ENCODE assay signal across 8 cellular contexts in the genomic region with DNA sequence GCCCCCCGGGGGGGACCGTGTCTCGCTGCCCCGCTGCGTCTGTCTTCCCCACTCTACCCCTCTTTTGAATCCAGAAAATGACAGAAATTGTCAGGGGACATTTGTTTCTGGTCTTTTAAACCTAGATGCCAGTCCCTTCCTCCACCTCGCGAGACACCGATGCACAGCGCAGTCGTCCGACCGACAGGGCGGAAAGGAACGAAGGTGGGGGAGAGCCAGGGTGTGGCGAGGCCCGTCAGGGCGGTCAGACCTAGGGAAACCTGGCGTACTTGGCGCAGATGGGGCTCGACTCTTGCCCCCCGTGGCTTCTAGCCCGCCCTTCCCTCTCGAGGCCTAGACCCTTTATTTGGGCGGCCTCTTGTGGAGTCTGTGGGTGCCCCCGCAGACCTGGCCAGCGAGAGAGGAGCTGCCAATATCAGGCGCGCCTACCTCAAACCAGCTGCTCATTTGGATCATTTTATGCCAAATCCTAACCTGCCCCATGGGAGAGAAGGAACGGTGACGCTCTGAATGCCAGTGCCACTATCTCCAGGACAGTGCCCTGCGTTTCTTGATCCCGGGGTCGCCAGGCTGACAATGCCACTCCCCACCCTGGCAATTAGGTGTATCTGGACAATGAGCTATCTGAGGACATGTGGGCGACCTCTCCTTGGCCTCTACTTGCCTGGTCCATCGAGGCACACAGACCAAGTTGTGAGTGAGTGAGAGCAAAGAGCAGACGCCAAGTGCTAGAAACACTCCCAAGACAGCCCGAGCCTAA. TPM values are rescaled to one million over a fixed set of nuclear protein-coding genes. Genes with fewer than 3 reads are reported as not detected.
A peak's percentile ranks its signal among the peaks of the same experiment; 100 is the strongest.
DNase-seq lines count a peak whose midpoint lies in the region; ATAC-seq and TF ChIP-seq lines count a peak whose summit lies in the region.

No MANE protein-coding gene starts in this region.

- H4K20me1 ChIP-seq in GM23248 (ENCODE audit: insufficient read depth) = no peaks in the 10 kb centered on the region
- H4K20me1 ChIP-seq in neural progenitor cell (ENCODE audit: low read depth) = peaks cover 6% of the 10 kb centered on the region

- no peak overlapping the region for H3K27ac ChIP-seq in GM23248
- H3K27ac ChIP-seq in esophagus muscularis mucosa (replicated peaks in 1 of 4) = peak overlapping the region; percentile 52 to 64 (median 58)
- H3K27ac ChIP-seq in neural progenitor cell = no peak overlapping the region

- H3K27ac Mint-ChIP-seq in neural progenitor cell = no peak overlapping the region

- H3K36me3 ChIP-seq in GM23248 (ENCODE audit: low read depth) (no peaks in the 10 kb centered on the region), esophagus muscularis mucosa (no peaks in the 10 kb centered on the region), neural progenitor cell (no peaks in the 10 kb centered on the region)

- H3K4me2 ChIP-seq in GM23248 (ENCODE audit: unreplicated experiment) (peak overlapping the region; percentile 95), neural progenitor cell (peak overlapping the region; percentile 88)

- intact Hi-C loops in esophagus muscularis mucosa (cut with DNase I) = no loop called here

- H3K4me3 Mint-ChIP-seq in neural progenitor cell = peak overlapping the region; percentile 90

- H3K4me1 ChIP-seq in GM23248 (ENCODE audit: insufficient read depth) (no peaks in the 10 kb centered on the region), esophagus muscularis mucosa (peaks cover 17 to 30% (median 25%) of the 10 kb centered on the region in 4 donors), neural progenitor cell (peaks cover 21% of the 10 kb centered on the region)

- no peaks in the 10 kb centered on the region for H3K9me3 ChIP-seq in GM23248 (ENCODE audit: low read depth)
- no peaks in the 10 kb centered on the region for H3K9me3 ChIP-seq in esophagus muscularis mucosa
- H3K9me3 ChIP-seq in neural progenitor cell (ENCODE audit: low read depth) = no peaks in the 10 kb centered on the region

- H3K9ac ChIP-seq in GM23248 (peak overlapping the region; percentile 65), neural progenitor cell (peak overlapping the region; percentile 21)

- H3K27me3 ChIP-seq in GM23248 (replicated peaks; ENCODE audit: insufficient read depth) = peaks cover 15% of the 10 kb centered on the region; the same call in 1 of the 2 replicates
- H3K27me3 ChIP-seq in esophagus muscularis mucosa = peaks cover 0 to 15% (median 0%) of the 10 kb centered on the region in 4 donors
- peaks cover 65% of the 10 kb centered on the region for H3K27me3 ChIP-seq in neural progenitor cell

- peaks cover 31% of the 10 kb centered on the region for H3K27me3 Mint-ChIP-seq in neural progenitor cell (ENCODE audit: insufficient read depth, low read depth)

- no peaks in the 10 kb centered on the region for H3K9me3 Mint-ChIP-seq in neural progenitor cell

- in situ Hi-C loops in GM23248 (cut with MboI) = no loop called here

- H3K4me1 Mint-ChIP-seq in neural progenitor cell = peaks cover 18% of the 10 kb centered on the region

- no peak for TF ChIP-seq EP300 in esophagus muscularis mucosa (IDR thresholded peaks at IDR 0.05)

- H3K36me3 Mint-ChIP-seq in neural progenitor cell = no peaks in the 10 kb centered on the region

- DNase-seq in GM23248 (peak; percentile 41), SK-N-DZ (ENCODE audit: low spot score) (peak; percentile 30), esophagus muscularis mucosa (ENCODE audit: extremely low spot score) (peak; percentile 84), neural progenitor cell (ENCODE audit: low spot score) (peak; percentile 50), GM19238 (ENCODE audit: insufficient read length, low spot score) (no peak), superior temporal gyrus (ENCODE audit: extremely low spot score) (no peak)
- DNase-seq in effector CD8-positive, alpha-beta T cell (lab: John Stamatoyannopoulos, UW) = no peak

- peak overlapping the region; percentile 97 for H2AFZ ChIP-seq in GM23248
- H2AFZ ChIP-seq in neural progenitor cell (replicated peaks) = peak overlapping the region; percentile 98

- TF ChIP-seq CTCF in esophagus muscularis mucosa (IDR thresholded peaks at IDR 0.05) (no peak), neural progenitor cell (IDR thresholded peaks at IDR 0.05) (no peak)

- TF ChIP-seq POLR2A in esophagus muscularis mucosa (IDR thresholded peaks at IDR 0.05; ENCODE audit: low read depth) = no peak

- ATAC-seq in HG03378 (IDR thresholded peaks at IDR 0.05; ENCODE audit: unreplicated experiment) = no peak

- no peaks in the 10 kb centered on the region for H3F3A ChIP-seq in GM23248 (ENCODE audit: insufficient read depth)
- H3F3A ChIP-seq in neural progenitor cell (ENCODE audit: low read depth) = no peaks in the 10 kb centered on the region

- H3K79me2 ChIP-seq in GM23248 (ENCODE audit: insufficient read depth) = no peaks in the 10 kb centered on the region
- H3K79me2 ChIP-seq in neural progenitor cell (ENCODE audit: low read depth) = peaks cover 7% of the 10 kb centered on the region

- no peaks in the 10 kb centered on the region for H3K9me2 ChIP-seq in GM23248 (ENCODE audit: insufficient read depth)

- 9% methylated on average over 33 to 37 of the region's 37 CpGs for WGBS in GM23248 (ENCODE audit: low coverage in 1 of 2, low lambda C conversion rate in 2 of 2, missing lambda C conversion rate in 2 of 2), 2 experiments
- WGBS in esophagus muscularis mucosa = 10% methylated on average over 27 of the region's 37 CpGs

- H3K4me3 ChIP-seq in GM23248 = peak overlapping the region; percentile 91
- H3K4me3 ChIP-seq in esophagus muscularis mucosa = peak overlapping the region; percentile 82 to 93 (median 83)
- H3K4me3 ChIP-seq in neural progenitor cell = peak overlapping the region; percentile 97

RNA-seq across cellular contexts. Expression of gene RAB6B, which starts 0.5 kb away (rescaled TPM):
- total RNA-seq in GM23248 (2014; rRNA removed; shearing (Covaris generic)) = 0.38 and 0.76 TPM in 2 replicates
- 0.59 and 0.67 TPM in 2 replicates for polyA plus RNA-seq in GM23248 (2016; fragmentation: Nextera tagmentation; extraction: Ambion mirVana)
- polyA plus RNA-seq in SK-N-DZ (2014; cell fraction: cytosol; rRNA removed) = 11.6 and 13.3 TPM in 2 replicates
- polyA plus RNA-seq in SK-N-DZ (2014; cell fraction: nucleus; rRNA removed) = 18.2 and 19.8 TPM in 2 replicates
- 10 to 100 TPM in 2 of 4 donors, 1 to 10 TPM in 2; 6.2 to 11.9 (median 10.5) TPM for total RNA-seq in esophagus muscularis mucosa
- 7.7 and 10.1 TPM in 2 replicates for total RNA-seq in neural progenitor cell (ENCODE audit: low replicate concordance)

Comparison
In these comparisons a context has a peak if more than half of its experiments do, and no peak if none do; other contexts are left out.
1. DNase-seq: peak in GM23248 (single experiment), SK-N-DZ (single experiment), esophagus muscularis mucosa (single experiment) and neural progenitor cell (single experiment); none in GM19238 (single experiment), effector CD8-positive, alpha-beta T cell (single experiment) and superior temporal gyrus (single experiment).
2. H3K27ac ChIP-seq: peak in esophagus muscularis mucosa (4 of 4); none in GM23248 (single experiment) and neural progenitor cell (single experiment).
3. Peak in every context shown above with its lines, with median percentiles within 50 percentile points of each other: H3K4me3 ChIP-seq.